ENCODE assay signal across 10 cellular contexts in the genomic region with DNA sequence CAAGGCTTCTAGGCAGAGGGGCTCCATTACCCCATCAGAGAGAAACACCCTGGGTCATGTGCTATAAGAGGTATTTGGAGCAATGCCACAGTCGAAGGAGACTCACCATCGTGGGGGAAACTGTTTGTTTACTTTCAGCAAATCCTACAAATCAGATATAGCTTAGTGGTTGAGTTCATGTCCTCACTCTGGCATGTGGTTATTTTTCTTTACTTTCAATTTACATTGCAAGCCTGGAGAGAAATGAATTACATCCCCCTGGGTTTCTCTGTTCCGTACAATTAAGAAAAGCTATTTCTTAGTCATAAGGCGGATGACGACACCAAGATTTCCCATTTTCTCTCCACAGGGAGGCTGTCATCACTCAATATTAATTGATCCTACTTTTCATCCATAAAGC. TPM values are rescaled to one million over a fixed set of nuclear protein-coding genes. Genes with fewer than 3 reads are reported as not detected.
DNase-seq lines count a peak whose midpoint lies in the region; ATAC-seq and TF ChIP-seq lines count a peak whose summit lies in the region.
"Had no signal": no experiment of that assay in that cellular context is flagged by ENCODE, and none has a peak within 500 bp of the region (broad histone marks: within the 10 kb centered on the region; RNA-seq: fewer than 3 reads in every experiment).

No MANE protein-coding gene starts in this region.

- peaks cover 55% of the 10 kb centered on the region for H3K4me1 Mint-ChIP-seq in activated T-helper 2 cell treated with anti-CD3 and anti-CD28 coated beads, Interferon-gamma antibody, Interleukin-2, Interleukin-4, amounts not matched to agents 10 μg/mL and 5 μg/mL and 100 μg/mL, durations not matched to agents 14 hours and 24 hours and 36 hours (ENCODE audit: low read depth)
- H3K4me1 Mint-ChIP-seq in naive thymus-derived CD4-positive, alpha-beta T cell = peaks cover 35 to 77% (median 66%) of the 10 kb centered on the region in 7 donors
- H3K4me1 Mint-ChIP-seq in WTC11 = peaks cover 24% of the 10 kb centered on the region

- H3K27me3 Mint-ChIP-seq in activated T-helper 2 cell treated with anti-CD3 and anti-CD28 coated beads, Interferon-gamma antibody, Interleukin-2, Interleukin-4, amounts not matched to agents 10 μg/mL and 5 μg/mL and 100 μg/mL, durations not matched to agents 14 hours and 24 hours and 36 hours (ENCODE audit: low read depth) = no peaks in the 10 kb centered on the region
- H3K27me3 Mint-ChIP-seq in naive thymus-derived CD4-positive, alpha-beta T cell = no peaks in the 10 kb centered on the region
- H3K27me3 Mint-ChIP-seq in WTC11 (ENCODE audit: low read depth) = peaks cover 85% of the 10 kb centered on the region

- ATAC-seq in HG02610 (IDR thresholded peaks at IDR 0.05; ENCODE audit: unreplicated experiment) = peak; percentile 82
- ATAC-seq in naive thymus-derived CD4-positive, alpha-beta T cell = peak; percentile 50
- ATAC-seq in GM19397 (IDR thresholded peaks at IDR 0.05; ENCODE audit: unreplicated experiment) = no peak
- ATAC-seq in WTC11 = no peak

- peaks cover 27 to 45% of the 10 kb centered on the region in 2 donors for H3K4me1 ChIP-seq in naive thymus-derived CD4-positive, alpha-beta T cell (ENCODE audit: control insufficient read depth in 2 of 2, insufficient read depth in 2 of 2, low read length in 2 of 2)

- H3K36me3 Mint-ChIP-seq in activated T-helper 2 cell treated with anti-CD3 and anti-CD28 coated beads, Interferon-gamma antibody, Interleukin-2, Interleukin-4, amounts not matched to agents 10 μg/mL and 5 μg/mL and 100 μg/mL, durations not matched to agents 14 hours and 24 hours and 36 hours (ENCODE audit: low read depth) = peaks cover 91% of the 10 kb centered on the region
- peaks cover 7 to 69% (median 50%) of the 10 kb centered on the region in 5 donors for H3K36me3 Mint-ChIP-seq in naive thymus-derived CD4-positive, alpha-beta T cell
- H3K36me3 Mint-ChIP-seq in WTC11 = peaks cover 4% of the 10 kb centered on the region

- H3K4me3 Mint-ChIP-seq in activated T-helper 2 cell treated with anti-CD3 and anti-CD28 coated beads, Interferon-gamma antibody, Interleukin-2, Interleukin-4, amounts not matched to agents 10 μg/mL and 5 μg/mL and 100 μg/mL, durations not matched to agents 14 hours and 24 hours and 36 hours (ENCODE audit: low read depth) = no peak overlapping the region
- peak overlapping the region in 3 of 10 donors; percentile 0 to 44 (median 2) for H3K4me3 Mint-ChIP-seq in naive thymus-derived CD4-positive, alpha-beta T cell
- no peak overlapping the region for H3K4me3 Mint-ChIP-seq in WTC11

- H3K27ac Mint-ChIP-seq in activated T-helper 2 cell treated with anti-CD3 and anti-CD28 coated beads, Interferon-gamma antibody, Interleukin-2, Interleukin-4, amounts not matched to agents 10 μg/mL and 5 μg/mL and 100 μg/mL, durations not matched to agents 14 hours and 24 hours and 36 hours = peak overlapping the region; percentile 4
- peak overlapping the region in 4 of 9 donors; percentile 20 to 78 (median 54) for H3K27ac Mint-ChIP-seq in naive thymus-derived CD4-positive, alpha-beta T cell
- no peak overlapping the region for H3K27ac Mint-ChIP-seq in WTC11

- no peak overlapping the region for H3K4me3 ChIP-seq in naive thymus-derived CD4-positive, alpha-beta T cell (ENCODE audit: low read length)

- H3K36me3 ChIP-seq in naive thymus-derived CD4-positive, alpha-beta T cell (ENCODE audit: control insufficient read depth in 2 of 3, insufficient read depth in 3 of 3, low read length in 3 of 3) = peaks cover 0 to 4% (median 0%) of the 10 kb centered on the region in 3 experiments

- no peak for TF ChIP-seq CTCF in WTC11 (IDR thresholded peaks at IDR 0.05)

- CTCF ChIA-PET in naive thymus-derived CD4-positive, alpha-beta T cell (lab: Charles Lee) = interaction anchor here (1.4 kb wide), 1 partner anchor 14 kb away, joined by 3 read pairs; no protein-coding TSS in a partner anchor
- CTCF ChIA-PET in WTC11 (lab: Charles Lee) = no interaction called here

- H3K9me3 Mint-ChIP-seq in activated T-helper 2 cell treated with anti-CD3 and anti-CD28 coated beads, Interferon-gamma antibody, Interleukin-2, Interleukin-4, amounts not matched to agents 10 μg/mL and 5 μg/mL and 100 μg/mL, durations not matched to agents 14 hours and 24 hours and 36 hours = no peaks in the 10 kb centered on the region
- H3K9me3 Mint-ChIP-seq in naive thymus-derived CD4-positive, alpha-beta T cell = peaks cover 0 to 5% (median 0%) of the 10 kb centered on the region in 11 donors
- H3K9me3 Mint-ChIP-seq in WTC11 = peaks cover 26% of the 10 kb centered on the region

- H3K9me3 ChIP-seq in naive thymus-derived CD4-positive, alpha-beta T cell (ENCODE audit: control insufficient read depth in 2 of 3, low read length in 3 of 3) = no peaks in the 10 kb centered on the region

- no peaks in the 10 kb centered on the region for H3K27me3 ChIP-seq in naive thymus-derived CD4-positive, alpha-beta T cell (ENCODE audit: control insufficient read depth in 2 of 2, insufficient read depth in 2 of 2, low read length in 2 of 2)

- intact Hi-C loops in activated T-helper 2 cell treated with anti-CD3 and anti-CD28 coated beads, Interferon-gamma antibody, Interleukin-2, Interleukin-4, amounts not matched to agents 10 μg/mL and 5 μg/mL and 100 μg/mL, durations not matched to agents 14 hours and 24 hours and 36 hours (cut with micrococcal nuclease) = loop anchor here (1.0 kb wide), 1 partner anchor 14 kb away; no protein-coding TSS in a partner anchor
- intact Hi-C loops in naive thymus-derived CD4-positive, alpha-beta T cell (cut with micrococcal nuclease) = loop anchor here in 1 of 2 donors (2.0 kb wide), 1 partner anchor 14 kb away; no protein-coding TSS in a partner anchor

- POLR2A ChIA-PET in naive thymus-derived CD4-positive, alpha-beta T cell (lab: Charles Lee) = interaction anchor here (0.8 to 1.0 kb wide), 2 partner anchors 9 to 176 kb away, joined by 3 read pairs; no protein-coding TSS in a partner anchor
- POLR2A ChIA-PET in WTC11 (lab: Charles Lee) = no interaction called here

- no peak overlapping the region for H3K27ac ChIP-seq in naive thymus-derived CD4-positive, alpha-beta T cell (ENCODE audit: low read depth, low read length)

- DNase-seq in EH (ENCODE audit: low read depth) (peak; percentile 97), islet precursor cell (no peak), WTC11 (ENCODE audit: low spot score) (no peak), KBM-7 (no peak)
- DNase-seq in activated T-helper 2 cell treated with anti-CD3 and anti-CD28 coated beads, Interferon-gamma antibody, Interleukin-2, Interleukin-4, amounts not matched to agents 10 μg/mL and 5 μg/mL and 100 μg/mL, durations not matched to agents 14 hours and 24 hours and 36 hours (ENCODE audit: low spot score) = no peak
- DNase-seq in naive thymus-derived CD4-positive, alpha-beta T cell = no peak
- DNase-seq: NCI-H1417 treated with DMSO at 0.1 percent for 48 hours; stimulated activated CD4-positive, alpha-beta T cell treated with anti-CD3 and anti-CD28 coated beads, Interleukin-4, amount 100 ng/mL, for 4 hours had no signal

- in situ Hi-C loops in KBM-7 (cut with MboI; ENCODE audit: low pct_unique_long_range_greater_than_20kb, low sequenced_read_pairs) = no loop called here

TF ChIP-seq in WTC11, 78 proteins besides CTCF, POLR2A, EP300 and RAD21 (continues in another document):
- TF ChIP-seq, protein P1, sequence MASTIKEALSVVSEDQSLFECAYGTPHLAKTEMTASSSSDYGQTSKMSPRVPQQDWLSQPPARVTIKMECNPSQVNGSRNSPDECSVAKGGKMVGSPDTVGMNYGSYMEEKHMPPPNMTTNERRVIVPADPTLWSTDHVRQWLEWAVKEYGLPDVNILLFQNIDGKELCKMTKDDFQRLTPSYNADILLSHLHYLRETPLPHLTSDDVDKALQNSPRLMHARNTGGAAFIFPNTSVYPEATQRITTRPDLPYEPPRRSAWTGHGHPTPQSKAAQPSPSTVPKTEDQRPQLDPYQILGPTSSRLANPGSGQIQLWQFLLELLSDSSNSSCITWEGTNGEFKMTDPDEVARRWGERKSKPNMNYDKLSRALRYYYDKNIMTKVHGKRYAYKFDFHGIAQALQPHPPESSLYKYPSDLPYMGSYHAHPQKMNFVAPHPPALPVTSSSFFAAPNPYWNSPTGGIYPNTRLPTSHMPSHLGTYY (CRISPR knock-in tag; IDR thresholded peaks at IDR 0.05) = no peak
- TF ChIP-seq, protein P2, sequence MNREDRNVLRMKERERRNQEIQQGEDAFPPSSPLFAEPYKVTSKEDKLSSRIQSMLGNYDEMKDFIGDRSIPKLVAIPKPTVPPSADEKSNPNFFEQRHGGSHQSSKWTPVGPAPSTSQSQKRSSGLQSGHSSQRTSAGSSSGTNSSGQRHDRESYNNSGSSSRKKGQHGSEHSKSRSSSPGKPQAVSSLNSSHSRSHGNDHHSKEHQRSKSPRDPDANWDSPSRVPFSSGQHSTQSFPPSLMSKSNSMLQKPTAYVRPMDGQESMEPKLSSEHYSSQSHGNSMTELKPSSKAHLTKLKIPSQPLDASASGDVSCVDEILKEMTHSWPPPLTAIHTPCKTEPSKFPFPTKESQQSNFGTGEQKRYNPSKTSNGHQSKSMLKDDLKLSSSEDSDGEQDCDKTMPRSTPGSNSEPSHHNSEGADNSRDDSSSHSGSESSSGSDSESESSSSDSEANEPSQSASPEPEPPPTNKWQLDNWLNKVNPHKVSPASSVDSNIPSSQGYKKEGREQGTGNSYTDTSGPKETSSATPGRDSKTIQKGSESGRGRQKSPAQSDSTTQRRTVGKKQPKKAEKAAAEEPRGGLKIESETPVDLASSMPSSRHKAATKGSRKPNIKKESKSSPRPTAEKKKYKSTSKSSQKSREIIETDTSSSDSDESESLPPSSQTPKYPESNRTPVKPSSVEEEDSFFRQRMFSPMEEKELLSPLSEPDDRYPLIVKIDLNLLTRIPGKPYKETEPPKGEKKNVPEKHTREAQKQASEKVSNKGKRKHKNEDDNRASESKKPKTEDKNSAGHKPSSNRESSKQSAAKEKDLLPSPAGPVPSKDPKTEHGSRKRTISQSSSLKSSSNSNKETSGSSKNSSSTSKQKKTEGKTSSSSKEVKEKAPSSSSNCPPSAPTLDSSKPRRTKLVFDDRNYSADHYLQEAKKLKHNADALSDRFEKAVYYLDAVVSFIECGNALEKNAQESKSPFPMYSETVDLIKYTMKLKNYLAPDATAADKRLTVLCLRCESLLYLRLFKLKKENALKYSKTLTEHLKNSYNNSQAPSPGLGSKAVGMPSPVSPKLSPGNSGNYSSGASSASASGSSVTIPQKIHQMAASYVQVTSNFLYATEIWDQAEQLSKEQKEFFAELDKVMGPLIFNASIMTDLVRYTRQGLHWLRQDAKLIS (CRISPR knock-in tag; IDR thresholded peaks at IDR 0.05; ENCODE audit: borderline replicate concordance) = no peak
- TF ChIP-seq TEAD4 (CRISPR knock-in tag; IDR thresholded peaks at IDR 0.05) (no peak), ZBTB21 (CRISPR knock-in tag; IDR thresholded peaks at IDR 0.05; ENCODE audit: borderline replicate concordance) (no peak), SMAD4 (CRISPR knock-in tag; IDR thresholded peaks at IDR 0.05) (no peak)

RNA-seq across cellular contexts. Expression of a gene that starts 36.9 kb away (rescaled TPM):
- 90.4 and 93.7 TPM in 2 replicates for total RNA-seq in activated T-helper 2 cell treated with anti-CD3 and anti-CD28 coated beads, Interferon-gamma antibody, Interleukin-2, Interleukin-4, amounts not matched to agents 10 μg/mL and 5 μg/mL and 100 μg/mL, durations not matched to agents 14 hours and 24 hours and 36 hours
- total RNA-seq in naive thymus-derived CD4-positive, alpha-beta T cell = 10 to 100 TPM; 51.1 to 68.8 (median 61.5) TPM
- 10 to 100 TPM; 44.8 to 53.2 TPM for polyA plus RNA-seq in naive thymus-derived CD4-positive, alpha-beta T cell
- total RNA-seq in WTC11 (2021) = 2.7 to 3.8 TPM (median 3.2 TPM) in 3 replicates

Comparison
In these comparisons a context has a peak if more than half of its experiments do, and no peak if none do; other contexts are left out.
1. ATAC-seq: peak in HG02610 (single experiment) and naive thymus-derived CD4-positive, alpha-beta T cell (single experiment); none in GM19397 (single experiment) and WTC11 (single experiment).
2. RNA of a gene that starts 36.9 kb away (total RNA-seq): 90.4 to 93.7 TPM in activated T-helper 2 cell treated with anti-CD3 and anti-CD28 coated beads, Interferon-gamma antibody, Interleukin-2, Interleukin-4, amounts not matched to agents 10 μg/mL and 5 μg/mL and 100 μg/mL, durations not matched to agents 14 hours and 24 hours and 36 hours and 51.1 to 68.8 TPM in naive thymus-derived CD4-positive, alpha-beta T cell; 2.7 to 3.8 TPM in WTC11; every median in the first group is over 10 times any median in the second.